Comparison of ENCODE assay signal across 22 cellular contexts in genomic region chr6:30227242-30227722, GRCh38. TPM values are rescaled to one million over a fixed set of nuclear protein-coding genes. Genes with fewer than 3 reads are reported as not detected.
DNase-seq lines count a peak whose midpoint lies in the region; ATAC-seq, FAIRE-seq and TF ChIP-seq lines count a peak whose summit lies in the region.
"Had no signal": no experiment of that assay in that cellular context is flagged by ENCODE, and none has a peak within 500 bp of the region (broad histone marks: within the 10 kb centered on the region; RNA-seq: fewer than 3 reads in every experiment).

No MANE protein-coding gene starts in this region.

- no peaks in the 10 kb centered on the region for H3K36me3 ChIP-seq in SU-DHL-6 (ENCODE audit: low read length)
- H3K36me3 ChIP-seq in K562 (ENCODE audit: control insufficient read depth, insufficient read depth, low read length): no peaks in the 10 kb centered on the region
- no peaks in the 10 kb centered on the region for H3K36me3 ChIP-seq in MG63
- H3K36me3 ChIP-seq: tibial nerve had no signal

- H3F3A ChIP-seq in SU-DHL-6 (ENCODE audit: insufficient read depth): no peaks in the 10 kb centered on the region

- no peak for TF ChIP-seq CTCF in SU-DHL-6 (IDR thresholded peaks at IDR 0.05; ENCODE audit: insufficient read depth, low read length, poor library complexity, severe bottlenecking)
- no peak for TF ChIP-seq CTCF in K562 (IDR thresholded peaks at IDR 0.05 in 2 of 3, conservative IDR thresholded peaks at IDR 0.05 in 1 of 3; ENCODE audit: insufficient read depth in 2 of 3, low read depth in 1 of 3, low read length in 3 of 3)

- CTCF ChIA-PET in K562 (lab: Yijun Ruan, JAX; ENCODE audit: low intra/inter-chr PET ratio): no interaction called here

- no peak for TF ChIP-seq POLR2A in K562 (conservative IDR thresholded peaks at IDR 0.05)

- no peaks in the 10 kb centered on the region for H3K9me2 ChIP-seq in SU-DHL-6 (replicated peaks; ENCODE audit: insufficient read depth, low read length)

- peaks cover 24% of the 10 kb centered on the region; the same call in 1 of the 2 replicates for H3K9me3 ChIP-seq in SU-DHL-6 (ENCODE audit: insufficient read depth, low read length)
- no peaks in the 10 kb centered on the region for H3K9me3 ChIP-seq in K562 (replicated peaks; ENCODE audit: control insufficient read depth, insufficient read depth, low read depth, low read length)
- peaks cover 3% of the 10 kb centered on the region; the same call in 1 of the 2 replicates for H3K9me3 ChIP-seq in MG63
- H3K9me3 ChIP-seq: body of pancreas had no signal

- H3K9ac ChIP-seq in SU-DHL-6 (ENCODE audit: low read length) (no peak overlapping the region), K562 (ENCODE audit: insufficient read depth in 1 of 2, low read depth in 2 of 2, low read length in 2 of 2) (no peak overlapping the region)

- H3K4me3 ChIP-seq in SU-DHL-6 (ENCODE audit: insufficient read depth, low read length, poor library complexity, severe bottlenecking): no peak overlapping the region
- H3K4me3 ChIP-seq in K562: no peak overlapping the region
- H3K4me3 ChIP-seq in MG63: no peak overlapping the region
- H3K4me3 ChIP-seq: body of pancreas, tibial nerve had no signal

- no peak overlapping the region for H3K4me2 ChIP-seq in SU-DHL-6 (ENCODE audit: low read depth, low read length, poor library complexity, severe bottlenecking)
- peak overlapping the region; percentile 32; the same call in 1 of the 2 replicates for H3K4me2 ChIP-seq in K562 (ENCODE audit: insufficient read depth, low read length)

- peak overlapping the region; percentile 0 for H2AFZ ChIP-seq in SU-DHL-6 (ENCODE audit: low read depth, low read length, severe bottlenecking)
- H2AFZ ChIP-seq in K562 (ENCODE audit: low read depth, low read length): peak overlapping the region; percentile 70

- no peak for ATAC-seq in K562
- ATAC-seq: body of pancreas, left lobe of liver had no signal

- BruUV-seq in K562 (replicated peaks; lab: Mats Ljungman, UMichigan): no TSS peak

- TF ChIP-seq RAD21 in K562 (CRISPR knock-in tag; conservative IDR thresholded peaks at IDR 0.05 in 1 of 2, IDR thresholded peaks at IDR 0.05 in 1 of 2): no peak

- H3K79me2 ChIP-seq in SU-DHL-6 (ENCODE audit: insufficient read depth, low read length) (no peaks in the 10 kb centered on the region), K562 (ENCODE audit: control insufficient read depth, insufficient read depth, low read length) (no peaks in the 10 kb centered on the region)

- intact Hi-C loops in K562 (cut with micrococcal nuclease): no loop called here

- no peaks in the 10 kb centered on the region for H3K27me3 ChIP-seq in SU-DHL-6 (ENCODE audit: low read length)
- H3K27me3 ChIP-seq in K562 (ENCODE audit: control insufficient read depth in 2 of 2, insufficient read depth in 2 of 2, low read length in 2 of 2): no peaks in the 10 kb centered on the region
- no peaks in the 10 kb centered on the region for H3K27me3 ChIP-seq in MG63
- H3K27me3 ChIP-seq: body of pancreas, tibial nerve had no signal

- 6% methylated on average over 6 of the region's 6 CpGs for WGBS in K562 (ENCODE audit: insufficient coverage, low coverage, missing lambda C conversion rate)

- FAIRE-seq in K562 (lab: Jason Lieb, UNC): no peak
- FAIRE-seq: colon had no signal

- H3K27ac ChIP-seq in SU-DHL-6 (ENCODE audit: low read depth, low read length) (no peak overlapping the region), K562 (ENCODE audit: extremely low read depth, low read depth, low read length) (no peak overlapping the region)
- H3K27ac ChIP-seq: body of pancreas, tibial nerve, VCaP had no signal

- in situ Hi-C loops in K562 (cut with MboI): no loop called here

- peak; percentile 18 for DNase-seq in stimulated activated CD4-positive, alpha-beta T cell treated with anti-CD3 and anti-CD28 coated beads, Interleukin-15, amount 100 ng/mL, for 24 hours
- no peak for DNase-seq in stimulated activated CD4-positive, alpha-beta T cell treated with anti-CD3 and anti-CD28 coated beads, Interleukin-1b, Interleukin-23, amount 100 ng/mL, for 48 hours
- DNase-seq in K562 (ENCODE audit: extremely low read depth in 1 of 4, low spot score in 3 of 4): no peak
- no peak for DNase-seq in DMS153 (lab: John Stamatoyannopoulos, UW)
- no peak for DNase-seq in MG63
- DNase-seq in Kasumi-1 (lab: John Stamatoyannopoulos, UW): no peak
- DNase-seq: activated naive CD4-positive, alpha-beta T cell treated with anti-CD3 and anti-CD28 coated beads, Interleukin-2, amount 10 ng/mL, durations not matched to agents 7 days and 5 days; body of pancreas; COR-L47; H9; KBM-7; NCI-H2029; NCI-H345; NCI-H82; nephron progenitor cell; SIG-M5; stimulated activated naive CD4-positive, alpha-beta T cell had no signal

- no peak for TF ChIP-seq EP300 in K562 (IDR thresholded peaks at IDR 0.05; ENCODE audit: low read length)

- H3K4me1 ChIP-seq in K562 (replicated peaks in 1 of 2; ENCODE audit: control insufficient read depth in 2 of 2, insufficient read depth in 2 of 2, low read length in 2 of 2): no peaks in the 10 kb centered on the region
- H3K4me1 ChIP-seq: body of pancreas, tibial nerve had no signal

- no peaks in the 10 kb centered on the region for H3K9me1 ChIP-seq in K562 (ENCODE audit: control insufficient read depth, insufficient read depth, low read length)

- POLR2A ChIA-PET in K562 (lab: Yijun Ruan, JAX): interaction anchor here (1.0 kb wide), 1 partner anchor 8 kb away, joined by 5 read pairs; no protein-coding TSS in a partner anchor

- H4K20me1 ChIP-seq in SU-DHL-6 (ENCODE audit: low read depth, low read length): no peaks in the 10 kb centered on the region
- H4K20me1 ChIP-seq in K562 (replicated peaks; ENCODE audit: control insufficient read depth, insufficient read depth, low read length): no peaks in the 10 kb centered on the region

TF ChIP-seq in K562, 482 proteins besides CTCF, POLR2A, EP300 and RAD21:
- TF ChIP-seq ZNF174 (CRISPR knock-in tag; IDR thresholded peaks at IDR 0.05) (no peak), KHSRP (IDR thresholded peaks at IDR 0.05) (no peak), MEIS2 (IDR thresholded peaks at IDR 0.05; ENCODE audit: partially characterized antibody) (peak; percentile 11), DLX4 (CRISPR knock-in tag; IDR thresholded peaks at IDR 0.05) (no peak), SFPQ (IDR thresholded peaks at IDR 0.05; ENCODE audit: low read depth, low read length) (no peak), HNRNPLL (IDR thresholded peaks at IDR 0.05; ENCODE audit: low read depth, low read length, poor library complexity, severe bottlenecking) (no peak), ATF4 (CRISPR knock-in tag; IDR thresholded peaks at IDR 0.05) (no peak), YY1 (IDR thresholded peaks at IDR 0.05; ENCODE audit: borderline replicate concordance in 1 of 3, control insufficient read depth in 1 of 3, extremely low read depth in 1 of 3, insufficient read depth in 3 of 3, insufficient read length in 1 of 3, insufficient replicate concordance in 2 of 3, low read depth in 1 of 3, low read length in 2 of 3) (peak in 1 of 3 experiments; percentile 69), ZNF444 (CRISPR knock-in tag; IDR thresholded peaks at IDR 0.05) (no peak)
TF ChIP-seq in K562: peak in this region for 2.

RNA-seq across cellular contexts. Expression of gene TRIM26, which starts 14.1 kb away (rescaled TPM):
- total RNA-seq in K562 (2011; cell fraction: chromatin; rRNA removed; ENCODE audit: low replicate concordance): 2.1 and 2.6 TPM in 2 replicates
- 1.1 and 1.2 TPM in 2 replicates for total RNA-seq in K562 (2011; cell fraction: nucleolus; rRNA removed)
- 2.0 and 3.1 TPM in 2 replicates for total RNA-seq in K562 (2011; cell fraction: nucleoplasm; rRNA removed)
- total RNA-seq in K562 (2014; rRNA removed) (2.8 and 5.3 TPM in 2 replicates), K562 (2014; rRNA removed; fragmentation: Illumina TruSeq; extraction: Trizol) (2.2 TPM in 2 replicates), K562 (2015; rRNA removed; fragmentation: Illumina TruSeq; extraction: Trizol) (3.7 and 4.3 TPM in 2 replicates), K562 (2021) (5.0 and 5.3 TPM in 2 replicates)
- polyA plus RNA-seq in K562 (2011; rRNA removed) (1.4 and 2.0 TPM in 2 replicates), K562 (2014; fragmentation: Illumina TruSeq; extraction: Trizol) (5.0 and 5.1 TPM in 2 replicates), K562 (2014; fragmentation: Nextera tagmentation; extraction: Ambion mirVana) (1 to 10 TPM in 1 of 2 experiments, under 1 TPM in 1; 0.80 to 1.1 TPM), K562 (2014; rRNA removed) (2.6 and 3.7 TPM in 2 replicates)
- polyA plus RNA-seq in K562 (2011; cell fraction: cytosol; rRNA removed): 1.1 and 1.2 TPM in 2 replicates
- polyA plus RNA-seq in K562 (2011; cell fraction: nucleus; rRNA removed): 1.9 and 2.2 TPM in 2 replicates
- 3.4 and 3.5 TPM in 2 replicates for polyA plus RNA-seq in K562 (2012)
- 1.2 and 1.3 TPM in 2 replicates for polyA minus RNA-seq in K562 (2011; rRNA and poly(A)+ RNA removed)
- 1.4 and 1.6 TPM in 2 replicates for polyA minus RNA-seq in K562 (2011; cell fraction: cytosol; rRNA and poly(A)+ RNA removed)
- polyA minus RNA-seq in K562 (2011; cell fraction: nucleus; rRNA and poly(A)+ RNA removed): 0.67 and 0.94 TPM in 2 replicates
- total RNA-seq in MG63 (2014; rRNA removed; shearing (Covaris generic); ENCODE audit: low replicate concordance): 44.3 and 60.7 TPM in 2 replicates
